21 cellular contexts compared by ENCODE assay signal in genomic region chr10:132022241-132022640, GRCh38. TPM values are rescaled to one million over a fixed set of nuclear protein-coding genes. Genes with fewer than 3 reads are reported as not detected.
"Had no signal": no experiment of that assay in that cellular context is flagged by ENCODE, and none has a peak within 500 bp of the region (broad histone marks: within the 10 kb centered on the region; RNA-seq: fewer than 3 reads in every experiment).

No MANE protein-coding gene starts in this region.

- ATAC-seq: activated CD8-positive, alpha-beta T cell treated with anti-CD3 and anti-CD28 coated beads for 36 hours had no signal

- H3K36me3 ChIP-seq: ascending aorta, breast epithelium, cardiac muscle cell had no signal

- H3K27me3 ChIP-seq: ascending aorta, dorsolateral prefrontal cortex had no signal

- FAIRE-seq: frontal cortex had no signal

- H3K4me1 ChIP-seq: breast epithelium had no signal

- H3K9me3 ChIP-seq: ascending aorta, breast epithelium had no signal

- H3K27ac ChIP-seq: ascending aorta, breast epithelium, cardiac muscle cell, coronary artery had no signal

- DNase-seq: activated CD4-positive, alpha-beta T cell treated with anti-CD3 and anti-CD28 coated beads for 48 hours; activated CD4-positive, alpha-beta T cell treated with anti-CD3 and anti-CD28 coated beads, Interleukin-2, amount 50 U/mL, for 1 hour; activated CD4-positive, alpha-beta T cell treated with anti-CD3 and anti-CD28 coated beads, Interleukin-2, amount 50 U/mL, for 48 hours; activated CD8-positive, alpha-beta memory T cell treated with anti-CD3 and anti-CD28 coated beads for 24 hours; activated CD8-positive, alpha-beta T cell treated with anti-CD3 and anti-CD28 coated beads for 36 hours; activated effector memory CD4-positive, alpha-beta T cell treated with anti-CD3 and anti-CD28 coated beads, Interleukin-2, amount 50 U/mL, for 16 hours; activated naive CD4-positive, alpha-beta T cell treated with anti-CD3 and anti-CD28 coated beads for 36 hours; activated naive CD8-positive, alpha-beta T cell treated with anti-CD3 and anti-CD28 coated beads for 36 hours; activated naive CD8-positive, alpha-beta T cell treated with anti-CD3 and anti-CD28 coated beads, Interleukin-2, amount 50 U/mL, for 24 hours; activated T-cell treated with anti-CD3 and anti-CD28 coated beads, Interleukin-2, amount 50 U/mL, for 4 hours; effector memory CD4-positive, alpha-beta T cell; endodermal cell; foreskin fibroblast; head of caudate nucleus; T-helper 2 cell had no signal

- H3K4me3 ChIP-seq: ascending aorta, cardiac muscle cell had no signal

RNA-seq across cellular contexts. Expression of gene JAKMIP3, which starts 43.5 kb away (rescaled TPM):
- total RNA-seq: ascending aorta had no signal
